30 cellular contexts compared by ENCODE assay signal in the genomic region with DNA sequence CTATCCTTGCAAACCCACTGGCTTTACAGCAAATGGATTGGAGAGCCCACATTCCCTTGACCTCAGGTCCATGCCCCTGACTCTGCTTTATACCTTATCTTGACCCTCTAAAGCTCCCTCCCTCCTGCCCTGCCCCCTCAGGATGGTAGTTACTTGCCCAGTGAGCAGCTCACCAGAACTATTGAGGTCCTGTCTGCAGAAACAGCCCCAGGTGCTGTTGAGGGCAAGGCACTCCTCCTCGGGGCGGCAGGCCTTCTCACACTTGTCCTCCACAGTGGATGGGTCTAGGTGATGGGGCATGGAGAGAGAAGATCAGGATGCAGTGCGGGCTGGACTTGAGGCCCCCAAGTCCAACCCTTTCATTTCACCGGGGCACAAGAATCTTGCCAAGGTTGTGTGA. TPM values are rescaled to one million over a fixed set of nuclear protein-coding genes. Genes with fewer than 3 reads are reported as not detected.
"Had no signal": no experiment of that assay in that cellular context is flagged by ENCODE, and none has a peak within 500 bp of the region (broad histone marks: within the 10 kb centered on the region; RNA-seq: fewer than 3 reads in every experiment).

No MANE protein-coding gene starts in this region.

- H3K27ac ChIP-seq: stomach, suprapubic skin, testis, thoracic aorta, thyroid gland, tibial artery, tibial nerve, transverse colon, upper lobe of left lung, upper lobe of right lung, uterus, vagina had no signal

- H3K4me3 ChIP-seq: stomach, suprapubic skin, testis, thoracic aorta, thyroid gland, tibial artery, tibial nerve, transverse colon, upper lobe of left lung, upper lobe of right lung, uterus, vagina had no signal

- H3K4me1 ChIP-seq: suprapubic skin, testis, thyroid gland, tibial artery, tibial nerve, upper lobe of left lung, upper lobe of right lung, uterus, vagina had no signal

- FAIRE-seq: urothelium cell line had no signal

- DNase-seq: stimulated activated CD4-positive, alpha-beta T cell treated with anti-CD3 and anti-CD28 coated beads, Interleukin-2, amount 100 ng/mL, for 48 hours; stimulated activated CD4-positive, alpha-beta T cell treated with anti-CD3 and anti-CD28 coated beads, Interleukin-4, amount 100 ng/mL, for 1 hour; stimulated activated CD4-positive, alpha-beta T cell treated with anti-CD3 and anti-CD28 coated beads, Interleukin-4, amount 100 ng/mL, for 24 hours; stimulated activated CD4-positive, alpha-beta T cell treated with anti-CD3 and anti-CD28 coated beads, Interleukin-4, amount 100 ng/mL, for 4 hours; stimulated activated CD8-positive, alpha-beta memory T cell treated with anti-CD3 and anti-CD28 coated beads, Interleukin-4, amount 100 ng/mL, for 48 hours; stimulated activated naive B cell treated with anti-CD40 and anti-IgM and Interleukin-4, amounts not matched to agents 10 μg/mL and 1 μg/mL and 100 μg/mL, for 72 hours; stimulated activated naive CD4-positive, alpha-beta T cell; stimulated activated naive CD4-positive, alpha-beta T cell treated with Interleukin-2 at 50 U/mL for 16 hours; stimulated activated naive CD8-positive, alpha-beta T cell treated with anti-CD3 and anti-CD28 coated beads, Interleukin-15, amount 100 ng/mL, for 72 hours; stimulated activated naive CD8-positive, alpha-beta T cell treated with anti-CD3 and anti-CD28 coated beads, Interleukin-15, Interleukin-2, amounts not matched to agents 100 U/mL and 50 U/mL, for 24 hours; stomach; substantia nigra; testis; thyroid gland; tibial artery; transverse colon; trophoblast cell; upper lobe of left lung; upper lobe of right lung; uterus had no signal

- H3K27me3 ChIP-seq: stomach, testis, thyroid gland, tibial artery, tibial nerve, transverse colon, upper lobe of left lung, uterus, vagina had no signal

- H3K9me3 ChIP-seq: stomach, suprapubic skin, testis, thoracic aorta, thyroid gland, tibial artery, tibial nerve, transverse colon, upper lobe of left lung, upper lobe of right lung, uterus, vagina had no signal

- H3K36me3 ChIP-seq: stomach, suprapubic skin, thoracic aorta, thyroid gland, tibial artery, tibial nerve, transverse colon, upper lobe of left lung, upper lobe of right lung, uterus, vagina had no signal

- ATAC-seq: stimulated activated memory B cell treated with anti-CD40 and anti-IgM and Interleukin-4, amounts not matched to agents 10 μg/mL and 1 μg/mL and 100 μg/mL, for 72 hours; stimulated activated naive B cell treated with anti-CD40 and anti-IgM and Interleukin-4, amounts not matched to agents 10 μg/mL and 1 μg/mL and 100 μg/mL, for 72 hours; stimulated activated naive CD8-positive, alpha-beta T cell treated with anti-CD3 and anti-CD28 coated beads, Interleukin-15, amount 100 ng/mL, for 72 hours; stimulated activated naive CD8-positive, alpha-beta T cell treated with anti-CD3 and anti-CD28 coated beads, Interleukin-15, Interleukin-2, amounts not matched to agents 100 U/mL and 50 U/mL, for 24 hours; upper lobe of right lung had no signal

RNA-seq across cellular contexts. Expression of a gene that starts 4.6 kb away (rescaled TPM):
- total RNA-seq: subcutaneous adipose tissue, temporal lobe, upper lobe of right lung, uterus, vagina had no signal

RNA-seq across cellular contexts. Expression of a gene that starts 29.8 kb away (rescaled TPM):
- total RNA-seq: subcutaneous adipose tissue, suprapubic skin, temporal lobe, thoracic aorta, thyroid gland, tibial nerve, transverse colon, upper lobe of left lung, upper lobe of right lung, ureter, urinary bladder, uterus, vagina had no signal
- polyA plus RNA-seq: urinary bladder had no signal
